ENCODE assay signal across 34 cellular contexts in genomic region chr4:92021203-92021602, GRCh38.
"Had no signal": no experiment of that assay in that cellular context is flagged by ENCODE, and none has a peak within 500 bp of the region (broad histone marks: within the 10 kb centered on the region; RNA-seq: fewer than 3 reads in every experiment).

No MANE protein-coding gene starts in this region.

- H3K4me1 ChIP-seq: ascending aorta, breast epithelium had no signal

- H3K4me1 Mint-ChIP-seq: activated B cell treated with CpG ODN at 0.5 μM for 24 hours; activated CD4-positive, alpha-beta T cell treated with anti-CD3 and anti-CD28 coated beads, Interleukin-2, amount 10 ng/mL, durations not matched to agents 24 days and 14 days; activated naive CD4-positive, alpha-beta T cell treated with anti-CD3 and anti-CD28 coated beads, Interleukin-2, amount 10 ng/mL, durations not matched to agents 7 days and 5 days; activated naive CD4-positive, alpha-beta T cell treated with anti-CD3 and anti-CD28 coated beads, Interleukin-2, amount 50 U/mL, for 24 hours; activated naive CD8-positive, alpha-beta T cell treated with anti-CD3 and anti-CD28 coated beads, Interleukin-2, amount 10 ng/mL, durations not matched to agents 7 days and 5 days; activated naive CD8-positive, alpha-beta T cell treated with anti-CD3 and anti-CD28 coated beads, Interleukin-2, amount 50 U/mL, for 24 hours had no signal

- DNase-seq: activated B cell treated with CpG ODN at 0.5 μM for 24 hours; activated CD4-positive, alpha-beta memory T cell treated with anti-CD3 and anti-CD28 coated beads for 36 hours; activated CD4-positive, alpha-beta T cell treated with anti-CD3 and anti-CD28 coated beads for 4 hours; activated CD4-positive, alpha-beta T cell treated with anti-CD3 and anti-CD28 coated beads, Interleukin-2, amount 10 ng/mL, durations not matched to agents 24 days and 14 days; activated CD4-positive, alpha-beta T cell treated with anti-CD3 and anti-CD28 coated beads, Interleukin-2, amount 50 U/mL, for 1 hour; activated CD4-positive, alpha-beta T cell treated with anti-CD3 and anti-CD28 coated beads, Interleukin-2, amount 50 U/mL, for 4 hours; activated CD4-positive, CD25-positive, alpha-beta regulatory T cell treated with anti-CD3 and anti-CD28 coated beads, Interleukin-2, amount 50 U/mL, for 72 hours; activated CD8-positive, alpha-beta memory T cell treated with anti-CD3 and anti-CD28 coated beads, Interleukin-2, amount 50 U/mL, for 4 hours; activated CD8-positive, alpha-beta T cell treated with anti-CD3 and anti-CD28 coated beads for 36 hours; activated effector memory CD4-positive, alpha-beta T cell treated with Interleukin-2 at 50 U/mL for 16 hours; activated gamma-delta T cell; activated naive CD4-positive, alpha-beta T cell treated with anti-CD3 and anti-CD28 coated beads, Interleukin-2, amount 10 ng/mL, durations not matched to agents 7 days and 5 days; activated naive CD4-positive, alpha-beta T cell treated with Interleukin-2 at 50 U/mL for 16 hours; activated naive CD8-positive, alpha-beta T cell treated with anti-CD3 and anti-CD28 coated beads, Interleukin-2, amount 10 ng/mL, durations not matched to agents 7 days and 5 days; activated naive CD8-positive, alpha-beta T cell treated with anti-CD3 and anti-CD28 coated beads, Interleukin-2, amount 50 U/mL, for 24 hours; activated T-cell treated with anti-CD3 and anti-CD28 coated beads for 4 hours; activated T-cell treated with anti-CD3 and anti-CD28 coated beads, Interleukin-2, amount 50 U/mL, for 1 hour; activated T-cell treated with anti-CD3 and anti-CD28 coated beads, Interleukin-2, amount 50 U/mL, for 48 hours; amygdala; anterior cingulate cortex; brain microvascular endothelial cell; central memory CD4-positive, alpha-beta T cell; T-helper 1 cell; T-helper 2 cell; T-helper 9 cell had no signal

- H3K27ac Mint-ChIP-seq: activated B cell treated with CpG ODN at 0.5 μM for 24 hours; activated CD4-positive, alpha-beta memory T cell treated with anti-CD3 and anti-CD28 coated beads for 36 hours; activated CD4-positive, alpha-beta T cell treated with anti-CD3 and anti-CD28 coated beads, Interleukin-2, amount 10 ng/mL, durations not matched to agents 24 days and 14 days; activated CD8-positive, alpha-beta T cell treated with anti-CD3 and anti-CD28 coated beads for 36 hours; activated naive CD4-positive, alpha-beta T cell treated with anti-CD3 and anti-CD28 coated beads, Interleukin-2, amount 10 ng/mL, durations not matched to agents 7 days and 5 days; activated naive CD4-positive, alpha-beta T cell treated with anti-CD3 and anti-CD28 coated beads, Interleukin-2, amount 50 U/mL, for 24 hours; activated naive CD8-positive, alpha-beta T cell; activated naive CD8-positive, alpha-beta T cell treated with anti-CD3 and anti-CD28 coated beads, Interleukin-2, amount 10 ng/mL, durations not matched to agents 7 days and 5 days; activated naive CD8-positive, alpha-beta T cell treated with anti-CD3 and anti-CD28 coated beads, Interleukin-2, amount 50 U/mL, for 24 hours; activated T-helper 2 cell treated with anti-CD3 and anti-CD28 coated beads, Interferon-gamma antibody, Interleukin-2, Interleukin-4, amounts not matched to agents 10 μg/mL and 5 μg/mL and 100 μg/mL, durations not matched to agents 14 hours and 24 hours and 36 hours; T-helper 1 cell treated with Interleukin-12 subunit alpha and Interleukin-12 subunit beta and Interleukin-4 antibody, amounts not matched to agents 30 μg/mL and 1 μg/mL, for 36 hours; T-helper 2 cell treated with Interferon-gamma antibody and Interleukin-4, amounts not matched to agents 5 μg/mL and 100 μg/mL, for 36 hours had no signal

- FAIRE-seq: TTC549 had no signal

- H3K36me3 ChIP-seq: ascending aorta, brain microvascular endothelial cell, breast epithelium had no signal

- H3K27me3 Mint-ChIP-seq: activated B cell treated with CpG ODN at 0.5 μM for 24 hours; activated CD4-positive, alpha-beta memory T cell treated with anti-CD3 and anti-CD28 coated beads for 36 hours; activated CD4-positive, alpha-beta T cell treated with anti-CD3 and anti-CD28 coated beads, Interleukin-2, amount 10 ng/mL, durations not matched to agents 24 days and 14 days; activated CD8-positive, alpha-beta T cell treated with anti-CD3 and anti-CD28 coated beads for 36 hours; activated naive CD4-positive, alpha-beta T cell treated with anti-CD3 and anti-CD28 coated beads, Interleukin-2, amount 10 ng/mL, durations not matched to agents 7 days and 5 days; activated naive CD4-positive, alpha-beta T cell treated with anti-CD3 and anti-CD28 coated beads, Interleukin-2, amount 50 U/mL, for 24 hours; activated naive CD8-positive, alpha-beta T cell; activated naive CD8-positive, alpha-beta T cell treated with anti-CD3 and anti-CD28 coated beads, Interleukin-2, amount 10 ng/mL, durations not matched to agents 7 days and 5 days; activated naive CD8-positive, alpha-beta T cell treated with anti-CD3 and anti-CD28 coated beads, Interleukin-2, amount 50 U/mL, for 24 hours had no signal

- H3K27ac ChIP-seq: ascending aorta, brain microvascular endothelial cell, breast epithelium, VCaP had no signal

- H3K9me3 Mint-ChIP-seq: activated CD4-positive, alpha-beta T cell treated with anti-CD3 and anti-CD28 coated beads, Interleukin-2, amount 10 ng/mL, durations not matched to agents 24 days and 14 days; activated CD8-positive, alpha-beta T cell treated with anti-CD3 and anti-CD28 coated beads for 36 hours had no signal

- H3K9me3 ChIP-seq: ascending aorta, breast epithelium had no signal

- H3K4me3 ChIP-seq: ascending aorta, breast epithelium had no signal

- H3K4me3 Mint-ChIP-seq: activated B cell treated with CpG ODN at 0.5 μM for 24 hours; activated CD4-positive, alpha-beta memory T cell treated with anti-CD3 and anti-CD28 coated beads for 36 hours; activated CD4-positive, alpha-beta T cell treated with anti-CD3 and anti-CD28 coated beads, Interleukin-2, amount 10 ng/mL, durations not matched to agents 24 days and 14 days; activated CD8-positive, alpha-beta T cell treated with anti-CD3 and anti-CD28 coated beads for 36 hours; activated naive CD4-positive, alpha-beta T cell treated with anti-CD3 and anti-CD28 coated beads, Interleukin-2, amount 10 ng/mL, durations not matched to agents 7 days and 5 days; activated naive CD4-positive, alpha-beta T cell treated with anti-CD3 and anti-CD28 coated beads, Interleukin-2, amount 50 U/mL, for 24 hours; activated naive CD8-positive, alpha-beta T cell; activated naive CD8-positive, alpha-beta T cell treated with anti-CD3 and anti-CD28 coated beads, Interleukin-2, amount 10 ng/mL, durations not matched to agents 7 days and 5 days; activated naive CD8-positive, alpha-beta T cell treated with anti-CD3 and anti-CD28 coated beads, Interleukin-2, amount 50 U/mL, for 24 hours; T-helper 1 cell treated with Interleukin-12 subunit alpha and Interleukin-12 subunit beta and Interleukin-4 antibody, amounts not matched to agents 30 μg/mL and 1 μg/mL, for 36 hours; T-helper 2 cell treated with Interferon-gamma antibody and Interleukin-4, amounts not matched to agents 5 μg/mL and 100 μg/mL, for 36 hours had no signal

- H3K27me3 ChIP-seq: ascending aorta, brain microvascular endothelial cell, breast epithelium had no signal

- ATAC-seq: activated CD8-positive, alpha-beta T cell treated with anti-CD3 and anti-CD28 coated beads for 36 hours; activated naive CD8-positive, alpha-beta T cell treated with anti-CD3 and anti-CD28 coated beads, Interleukin-2, amount 50 U/mL, for 24 hours had no signal

- H3K36me3 Mint-ChIP-seq: activated CD4-positive, alpha-beta memory T cell treated with anti-CD3 and anti-CD28 coated beads for 36 hours; activated naive CD4-positive, alpha-beta T cell treated with anti-CD3 and anti-CD28 coated beads, Interleukin-2, amount 10 ng/mL, durations not matched to agents 7 days and 5 days; activated naive CD4-positive, alpha-beta T cell treated with anti-CD3 and anti-CD28 coated beads, Interleukin-2, amount 50 U/mL, for 24 hours; activated naive CD8-positive, alpha-beta T cell; activated naive CD8-positive, alpha-beta T cell treated with anti-CD3 and anti-CD28 coated beads, Interleukin-2, amount 10 ng/mL, durations not matched to agents 7 days and 5 days had no signal
